In genomic region chr5:57499262-57500050, GRCh38 we compare ENCODE assay signal across 8 cellular contexts. TPM values are rescaled to one million over a fixed set of nuclear protein-coding genes. Genes with fewer than 3 reads are reported as not detected.
DNase-seq lines count a peak whose midpoint lies in the region; ATAC-seq and TF ChIP-seq lines count a peak whose summit lies in the region.

No MANE protein-coding gene starts in this region.

- POLR2A ChIA-PET in SK-N-SH (lab: Yijun Ruan, JAX), result no interaction called here

- peak; percentile 81 for TF ChIP-seq RAD21 in SK-N-SH (IDR thresholded peaks at IDR 0.05; ENCODE audit: low read length)

- no peaks in the 10 kb centered on the region for H3K9me2 ChIP-seq in SK-N-SH

- no peaks in the 10 kb centered on the region for H4K20me1 ChIP-seq in SK-N-SH (ENCODE audit: insufficient read depth)

- ATAC-seq in Right ventricle myocardium inferior (peak; percentile 59), GM21526 (IDR thresholded peaks at IDR 0.05; ENCODE audit: low FRiP score, unreplicated experiment) (peak; percentile 94), HG03575 (IDR thresholded peaks at IDR 0.05; ENCODE audit: extremely low read depth, insufficient number of reproducible peaks, low FRiP score, unreplicated experiment) (peak; percentile 87)

- H3K4me3 ChIP-seq in SK-N-SH (ENCODE audit: low read depth in 2 of 2, low read length in 1 of 2), result no peak overlapping the region

- peak; percentile 88 for TF ChIP-seq CTCF in SK-N-SH (IDR thresholded peaks at IDR 0.05)

- H3K4me1 ChIP-seq in SK-N-SH (ENCODE audit: control insufficient read depth in 1 of 2, insufficient read depth in 2 of 2, low read depth in 1 of 2, low read length in 1 of 2), result peaks cover 20 to 23% of the 10 kb centered on the region in 2 experiments

- WGBS in SK-N-SH (ENCODE audit: low lambda C conversion rate), result 44% methylated on average over 8 of the region's 8 CpGs

- intact Hi-C loops in Right ventricle myocardium inferior (cut with DNase I), result loop anchor here (1.0 to 10.0 kb wide), 5 partner anchors 163 to 389 kb away; no protein-coding TSS in a partner anchor
- intact Hi-C loops in cardiac septum (cut with DNase I), result loop anchor here (1.0 to 5.0 kb wide), 6 partner anchors 153 to 962 kb away; no protein-coding TSS in a partner anchor

- H3K4me2 ChIP-seq in SK-N-SH, result peak overlapping the region; percentile 13; the same call in 1 of the 2 replicates

- H3F3A ChIP-seq in SK-N-SH (replicated peaks; ENCODE audit: insufficient read depth), result peaks cover 2% of the 10 kb centered on the region

- no peak for TF ChIP-seq EP300 in SK-N-SH (IDR thresholded peaks at IDR 0.05; ENCODE audit: borderline replicate concordance in 1 of 2, low read depth in 1 of 2, low read length in 1 of 2)

- H3K27ac ChIP-seq in SK-N-SH (ENCODE audit: low read depth in 2 of 2, low read length in 1 of 2) (peak overlapping the region; percentile 4 to 56; a peak in 3 of 4 replicates), epithelial cell of prostate (no peak overlapping the region)

- peak overlapping the region; percentile 71 for H2AFZ ChIP-seq in SK-N-SH (ENCODE audit: low read depth)

- no peak for DNase-seq in Right ventricle myocardium inferior (ENCODE audit: missing footprints)
- no peak for DNase-seq in cardiac septum (ENCODE audit: low spot score)
- peak; percentile 36 for DNase-seq in SK-N-SH
- peak; percentile 20 for DNase-seq in epithelial cell of prostate (ENCODE audit: low read depth, low spot score)
- DNase-seq in myocyte (ENCODE audit: low read depth), result peak; percentile 64
- no peak for DNase-seq in cortex of kidney (lab: John Stamatoyannopoulos, UW)

- CTCF ChIA-PET in SK-N-SH (lab: Yijun Ruan, JAX), result interaction anchor here (0.6 to 5.8 kb wide), 42 partner anchors 8 to 1648 kb away, joined by 3 to 61 read pairs (median 4); partner anchors contain the start of gene PLK2

- H3K9ac ChIP-seq in SK-N-SH, result peak overlapping the region; percentile 10; the same call in 1 of the 2 replicates

- H3K27me3 ChIP-seq in SK-N-SH (ENCODE audit: insufficient read depth), result no peaks in the 10 kb centered on the region

- H3K9me3 ChIP-seq in SK-N-SH, result no peaks in the 10 kb centered on the region

- no peaks in the 10 kb centered on the region for H3K36me3 ChIP-seq in SK-N-SH (replicated peaks in 1 of 2; ENCODE audit: control insufficient read depth in 1 of 2, insufficient read depth in 2 of 2, low read length in 1 of 2)

- no peaks in the 10 kb centered on the region for H3K79me2 ChIP-seq in SK-N-SH (ENCODE audit: insufficient read depth)

TF ChIP-seq in SK-N-SH, 30 proteins besides CTCF, POLR2A, EP300 and RAD21:
- TF ChIP-seq PBX3 (IDR thresholded peaks at IDR 0.05), result no peak
- TF ChIP-seq RFX5 (IDR thresholded peaks at IDR 0.05; ENCODE audit: low read length), result no peak
- no peak for TF ChIP-seq IRF3 (IDR thresholded peaks at IDR 0.05; ENCODE audit: low read depth, low read length)
- 0 out of 2 replicates have a peak, but pooled peaks have one; percentile 32 for TF ChIP-seq RXRA (IDR thresholded peaks at IDR 0.05; ENCODE audit: borderline replicate concordance, low read depth)
- no peak for TF ChIP-seq POLR2AphosphoS5 (IDR thresholded peaks at IDR 0.05; ENCODE audit: low read depth, low read length)
- TF ChIP-seq JUND (IDR thresholded peaks at IDR 0.05), result no peak
- no peak for TF ChIP-seq ZBTB33 (IDR thresholded peaks at IDR 0.05; ENCODE audit: borderline replicate concordance, low read depth)
- peak; percentile 75 for TF ChIP-seq SMC3 (IDR thresholded peaks at IDR 0.05; ENCODE audit: low read depth, low read length)
- no peak for TF ChIP-seq GABPA (IDR thresholded peaks at IDR 0.05; ENCODE audit: low read depth)
- TF ChIP-seq TEAD4 (IDR thresholded peaks at IDR 0.05; ENCODE audit: borderline replicate concordance, insufficient read depth), result no peak
- TF ChIP-seq ELF1 (IDR thresholded peaks at IDR 0.05), result no peak
- TF ChIP-seq USF1 (IDR thresholded peaks at IDR 0.05; ENCODE audit: borderline replicate concordance, low read depth), result no peak
- TF ChIP-seq RCOR1 (IDR thresholded peaks at IDR 0.05; ENCODE audit: low read length), result no peak
- TF ChIP-seq TCF12 (IDR thresholded peaks at IDR 0.05), result no peak
- no peak for TF ChIP-seq CHD2 (IDR thresholded peaks at IDR 0.05; ENCODE audit: low read length, partially characterized antibody)
- TF ChIP-seq FOSL2 (IDR thresholded peaks at IDR 0.05; ENCODE audit: borderline replicate concordance, low read depth), result no peak
- no peak for TF ChIP-seq MXI1 (IDR thresholded peaks at IDR 0.05; ENCODE audit: low read depth, low read length)
- no peak for TF ChIP-seq NRF1 (IDR thresholded peaks at IDR 0.05; ENCODE audit: low read depth, low read length)
- TF ChIP-seq MAX (IDR thresholded peaks at IDR 0.05; ENCODE audit: low read depth), result peak; percentile 76

RNA-seq across cellular contexts. Expression of gene ACTBL2, which starts 16.8 kb away (rescaled TPM):
- total RNA-seq in Right ventricle myocardium inferior (not detected), cardiac septum (not detected), myocyte (not detected in 2 replicates)
- 0.99 and 1.0 TPM in 2 replicates for polyA plus RNA-seq in SK-N-SH (2012; rRNA removed)
- polyA plus RNA-seq in SK-N-SH (2012; cell fraction: cytosol; rRNA removed), result 0.80 and 0.85 TPM in 2 replicates
- 0.65 and 1.1 TPM in 2 replicates for polyA plus RNA-seq in SK-N-SH (2012; cell fraction: nucleus; rRNA removed)
- not detected for polyA plus RNA-seq in myocyte (2012)

Comparison
In these comparisons a context has a peak if more than half of its experiments do, and no peak if none do; other contexts are left out.
1. DNase-seq: peak in SK-N-SH (single experiment), epithelial cell of prostate (single experiment) and myocyte (single experiment); none in Right ventricle myocardium inferior (single experiment), cardiac septum (single experiment) and cortex of kidney (single experiment).
2. Peak in every context shown above with its lines, with median percentiles within 50 percentile points of each other: ATAC-seq.